34 cellular contexts compared by ENCODE assay signal in the genomic region with DNA sequence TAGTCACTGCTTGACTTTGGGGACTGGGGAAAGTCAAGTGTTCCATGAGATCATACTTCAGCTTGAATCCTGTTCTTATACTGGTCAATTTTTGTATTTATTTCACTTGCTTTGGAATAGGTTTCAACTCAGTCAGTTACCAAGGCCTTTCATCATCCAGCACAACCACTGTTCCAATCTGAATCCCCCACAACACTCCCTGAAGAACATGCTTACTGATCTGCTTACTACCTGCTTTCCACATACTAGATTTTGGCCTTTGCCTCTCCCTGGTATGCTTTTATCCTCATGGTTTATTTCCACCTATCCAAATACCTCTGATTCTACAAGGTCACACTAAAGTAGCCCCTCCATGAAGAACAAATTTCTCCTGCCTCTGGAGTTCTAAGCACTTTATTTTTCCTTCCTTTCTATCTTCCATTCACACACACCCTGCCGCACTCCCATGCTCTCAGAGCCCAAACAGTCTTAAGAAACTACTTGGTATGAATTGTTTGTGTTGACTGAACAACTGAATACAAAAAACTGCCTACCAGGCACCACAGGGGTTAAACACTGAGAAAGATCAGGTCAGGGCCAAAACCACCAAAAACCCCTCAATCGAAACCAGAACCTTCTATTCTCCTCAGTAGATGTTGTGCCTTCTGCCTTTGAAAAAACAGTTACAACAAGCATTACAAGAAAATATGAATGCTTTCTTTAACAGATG.
"Had no signal": no experiment of that assay in that cellular context is flagged by ENCODE, and none has a peak within 500 bp of the region (broad histone marks: within the 10 kb centered on the region; RNA-seq: fewer than 3 reads in every experiment).

No MANE protein-coding gene starts in this region.

- H3K27me3 Mint-ChIP-seq: activated CD4-positive, alpha-beta T cell treated with anti-CD3 and anti-CD28 coated beads, Interleukin-2, amount 10 ng/mL, durations not matched to agents 7 days and 5 days; dendritic cell treated with granulocyte-macrophage colony-stimulating factor and Interleukin-4, amounts not matched to agents 40 ng/mL and 50 ng/mL, for 4 days; progenitor cell of endocrine pancreas; T-helper 17 cell had no signal

- ATAC-seq: activated T-cell treated with anti-CD3 and anti-CD28 coated beads, Interleukin-2, amount 50 U/mL, for 4 hours; activated T-helper 17 cell treated with anti-CD3 and anti-CD28 coated beads, Interleukin-2, amount 50 U/mL, for 72 hours; heart left ventricle; left colon; stimulated activated effector memory CD8-positive, alpha-beta T cell treated with anti-CD3 and anti-CD28 coated beads, Interleukin-12 subunit alpha, Interleukin-12 subunit beta, amount 100 ng/mL, for 72 hours; T-helper 17 cell had no signal

- H3K4me1 ChIP-seq: vagina had no signal

- H3K36me3 ChIP-seq: brain microvascular endothelial cell, ovary, sigmoid colon, thyroid gland, vagina, WERI-Rb-1 had no signal

- H3K27ac Mint-ChIP-seq: activated CD4-positive, alpha-beta memory T cell treated with anti-CD3 and anti-CD28 coated beads, Interleukin-2, amount 10 ng/mL, durations not matched to agents 7 days and 5 days; activated CD4-positive, alpha-beta T cell treated with anti-CD3 and anti-CD28 coated beads, Interleukin-2, amount 10 ng/mL, durations not matched to agents 7 days and 5 days; activated T-helper 17 cell treated with anti-CD3 and anti-CD28 coated beads, Interleukin-2, amount 50 U/mL, for 72 hours; dendritic cell treated with granulocyte-macrophage colony-stimulating factor and Interleukin-4, amounts not matched to agents 40 ng/mL and 50 ng/mL, for 4 days; immature natural killer cell; nephron; progenitor cell of endocrine pancreas; stimulated activated effector memory CD8-positive, alpha-beta T cell treated with anti-CD3 and anti-CD28 coated beads, Interleukin-12 subunit alpha, Interleukin-12 subunit beta, amount 100 ng/mL, for 72 hours; T-helper 17 cell had no signal

- H3K4me3 Mint-ChIP-seq: activated CD4-positive, alpha-beta memory T cell treated with anti-CD3 and anti-CD28 coated beads, Interleukin-2, amount 10 ng/mL, durations not matched to agents 7 days and 5 days; activated CD4-positive, alpha-beta T cell treated with anti-CD3 and anti-CD28 coated beads, Interleukin-2, amount 10 ng/mL, durations not matched to agents 7 days and 5 days; activated T-cell treated with anti-CD3 and anti-CD28 coated beads, Interleukin-2, amount 50 U/mL, for 4 hours; activated T-helper 17 cell treated with anti-CD3 and anti-CD28 coated beads, Interleukin-2, amount 50 U/mL, for 72 hours; dendritic cell treated with granulocyte-macrophage colony-stimulating factor and Interleukin-4, amounts not matched to agents 40 ng/mL and 50 ng/mL, for 4 days; immature natural killer cell; nephron; stimulated activated effector memory CD8-positive, alpha-beta T cell treated with anti-CD3 and anti-CD28 coated beads, Interleukin-12 subunit alpha, Interleukin-12 subunit beta, amount 100 ng/mL, for 72 hours; T-helper 17 cell had no signal

- H3K27me3 ChIP-seq: brain microvascular endothelial cell, esophagus squamous epithelium, heart left ventricle, ovary, sigmoid colon, stomach, thyroid gland, upper lobe of left lung, vagina had no signal

- H3K9me3 Mint-ChIP-seq: activated CD4-positive, alpha-beta memory T cell treated with anti-CD3 and anti-CD28 coated beads, Interleukin-2, amount 10 ng/mL, durations not matched to agents 7 days and 5 days; activated CD4-positive, alpha-beta T cell treated with anti-CD3 and anti-CD28 coated beads, Interleukin-2, amount 10 ng/mL, durations not matched to agents 7 days and 5 days; activated T-cell treated with anti-CD3 and anti-CD28 coated beads, Interleukin-2, amount 50 U/mL, for 4 hours; activated T-helper 17 cell treated with anti-CD3 and anti-CD28 coated beads, Interleukin-2, amount 50 U/mL, for 72 hours; immature natural killer cell; stimulated activated effector memory CD8-positive, alpha-beta T cell treated with anti-CD3 and anti-CD28 coated beads, Interleukin-12 subunit alpha, Interleukin-12 subunit beta, amount 100 ng/mL, for 72 hours had no signal

- DNase-seq: activated CD4-positive, alpha-beta memory T cell treated with anti-CD3 and anti-CD28 coated beads, Interleukin-2, amount 10 ng/mL, durations not matched to agents 7 days and 5 days; activated CD4-positive, alpha-beta T cell treated with anti-CD3 and anti-CD28 coated beads, Interleukin-2, amount 10 ng/mL, durations not matched to agents 7 days and 5 days; activated CD4-positive, CD25-positive, alpha-beta regulatory T cell treated with anti-CD3 and anti-CD28 coated beads, Interleukin-2, amount 50 U/mL, for 72 hours; activated gamma-delta T cell treated with Interleukin-2 at 50 U/mL for 16 hours; activated naive CD4-positive, alpha-beta T cell treated with anti-CD3 and anti-CD28 coated beads, Interleukin-2, amount 50 U/mL, for 16 hours; activated T-cell treated with anti-CD3 and anti-CD28 coated beads, Interleukin-2, amount 50 U/mL, for 4 hours; amniotic stem cell; brain microvascular endothelial cell; effector CD4-positive, alpha-beta T cell; esophagus squamous epithelium; heart left ventricle; hypothalamus; immature natural killer cell; kidney; left colon; mammary epithelial cell; ovary; retina; sigmoid colon; small intestine; stimulated activated CD4-positive, alpha-beta T cell treated with anti-CD3 and anti-CD28 coated beads, Interleukin-4, amount 100 ng/mL, for 24 hours; stomach; T-helper 17 cell; T1000; thyroid gland; upper lobe of left lung; WERI-Rb-1 had no signal

- H3K36me3 Mint-ChIP-seq: stimulated activated effector memory CD8-positive, alpha-beta T cell treated with anti-CD3 and anti-CD28 coated beads, Interleukin-12 subunit alpha, Interleukin-12 subunit beta, amount 100 ng/mL, for 72 hours had no signal

- H3K27ac ChIP-seq: brain microvascular endothelial cell, epithelial cell of prostate, esophagus squamous epithelium, heart left ventricle, ovary, sigmoid colon, stomach, thyroid gland, upper lobe of left lung, vagina, WERI-Rb-1 had no signal

- H3K4me1 Mint-ChIP-seq: activated CD4-positive, alpha-beta memory T cell treated with anti-CD3 and anti-CD28 coated beads, Interleukin-2, amount 10 ng/mL, durations not matched to agents 7 days and 5 days; activated CD4-positive, alpha-beta T cell treated with anti-CD3 and anti-CD28 coated beads, Interleukin-2, amount 10 ng/mL, durations not matched to agents 7 days and 5 days; immature natural killer cell; nephron; stimulated activated effector memory CD8-positive, alpha-beta T cell treated with anti-CD3 and anti-CD28 coated beads, Interleukin-12 subunit alpha, Interleukin-12 subunit beta, amount 100 ng/mL, for 72 hours; T-helper 17 cell had no signal

- H3K9me3 ChIP-seq: esophagus squamous epithelium, ovary, sigmoid colon, stomach, thyroid gland, upper lobe of left lung, vagina had no signal

- H3K4me3 ChIP-seq: esophagus squamous epithelium, heart left ventricle, ovary, sigmoid colon, stomach, thyroid gland, upper lobe of left lung, vagina had no signal
